In the genomic region with DNA sequence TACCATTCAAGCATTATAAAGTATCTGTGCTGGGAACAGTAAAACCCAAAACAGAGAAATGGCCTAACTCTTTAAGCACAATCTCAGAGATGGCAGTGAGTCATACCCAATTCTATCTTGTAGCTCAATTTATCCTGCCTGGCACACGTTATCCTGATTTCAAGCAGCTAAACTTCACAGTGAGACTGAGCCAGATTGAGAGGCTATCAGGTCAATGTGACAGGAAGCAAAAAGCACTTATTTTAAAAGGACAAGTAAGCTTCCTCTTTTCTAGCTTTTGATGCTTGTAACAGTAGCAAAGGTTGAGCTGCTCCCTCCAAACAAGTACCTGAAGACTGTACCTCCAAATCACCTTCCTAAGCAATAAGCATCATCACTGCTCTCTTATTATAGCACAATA, we compare ENCODE assay signal across 24 cellular contexts.
DNase-seq lines count a peak whose midpoint lies in the region; ATAC-seq, FAIRE-seq and TF ChIP-seq lines count a peak whose summit lies in the region.
"Had no signal": no experiment of that assay in that cellular context is flagged by ENCODE, and none has a peak within 500 bp of the region (broad histone marks: within the 10 kb centered on the region; RNA-seq: fewer than 3 reads in every experiment).

No MANE protein-coding gene starts in this region.

- FAIRE-seq in small intestine (lab: Jason Lieb, UNC): no peak
- FAIRE-seq: H54, HepG2 had no signal

- H3K9me3 ChIP-seq in small intestine (ENCODE audit: control insufficient read depth, low read depth) (no peaks in the 10 kb centered on the region), osteoblast (ENCODE audit: low read depth, low read length) (no peaks in the 10 kb centered on the region), MG63 (no peaks in the 10 kb centered on the region)
- H3K9me3 ChIP-seq: neutrophil, psoas muscle had no signal

- DNase-seq in NOMO-1 (lab: John Stamatoyannopoulos, UW; ENCODE audit: unreplicated experiment in 2 of 2) (peak; percentile 27 to 80), inferior parietal cortex (ENCODE audit: extremely low spot score) (peak; percentile 35), dermis blood vessel endothelial cell (no peak), small intestine (no peak), osteoblast (ENCODE audit: insufficient read length, low spot score, missing footprints) (no peak), MG63 (no peak)
- DNase-seq: activated CD4-positive, alpha-beta memory T cell treated with anti-CD3 and anti-CD28 coated beads, Interleukin-2, amount 10 ng/mL, durations not matched to agents 7 days and 5 days; activated effector memory CD4-positive, alpha-beta T cell treated with Interleukin-2 at 50 U/mL for 16 hours; central memory CD4-positive, alpha-beta T cell; EL; kidney glomerular epithelial cell; NCI-H1417 treated with DMSO at 0.1 percent for 48 hours; NCI-H2171 treated with DMSO at 0.1 percent for 48 hours; NCI-H524 treated with DMSO at 0.1 percent for 48 hours; psoas muscle; RPMI8226; SK-N-SH had no signal

- no peak for TF ChIP-seq CTCF in osteoblast (IDR thresholded peaks at IDR 0.05; ENCODE audit: extremely low read depth, low read depth, low read length)

- H4K20me1 ChIP-seq in osteoblast (ENCODE audit: insufficient read depth, low read length): no peaks in the 10 kb centered on the region

- H3K27me3 ChIP-seq in small intestine (ENCODE audit: control insufficient read depth in 2 of 2, insufficient read depth in 2 of 2, low read length in 2 of 2) (no peaks in the 10 kb centered on the region), osteoblast (ENCODE audit: insufficient read depth, low read length) (no peaks in the 10 kb centered on the region), MG63 (no peaks in the 10 kb centered on the region)
- H3K27me3 ChIP-seq: neutrophil had no signal

- 16 to 20% (median 16%) methylated on average over 1 of the region's 1 CpG for WGBS in small intestine, 3 donors

- H3K27ac ChIP-seq in small intestine (ENCODE audit: low read depth in 1 of 2, low read length in 1 of 2): no peak overlapping the region
- no peak overlapping the region for H3K27ac ChIP-seq in osteoblast (ENCODE audit: low read depth, low read length)
- H3K27ac ChIP-seq: HL-60, neutrophil, psoas muscle had no signal

- H3K4me1 ChIP-seq in small intestine (ENCODE audit: control insufficient read depth in 2 of 2, insufficient read depth in 1 of 2, low read depth in 1 of 2, low read length in 1 of 2) (no peaks in the 10 kb centered on the region), osteoblast (ENCODE audit: insufficient read depth, low read length) (no peaks in the 10 kb centered on the region)
- H3K4me1 ChIP-seq: psoas muscle had no signal

- ATAC-seq in GM18511 (IDR thresholded peaks at IDR 0.05; ENCODE audit: unreplicated experiment) (peak; percentile 76), GM19463 (IDR thresholded peaks at IDR 0.05; ENCODE audit: unreplicated experiment) (peak; percentile 52)
- ATAC-seq: HepG2, psoas muscle, WTC11 had no signal

- H3K4me3 ChIP-seq in small intestine (ENCODE audit: low read depth in 1 of 2, low read length in 2 of 2): no peak overlapping the region
- no peak overlapping the region for H3K4me3 ChIP-seq in osteoblast (ENCODE audit: insufficient read depth, low read length)
- H3K4me3 ChIP-seq in MG63: no peak overlapping the region
- H3K4me3 ChIP-seq: psoas muscle had no signal

- no peak overlapping the region for H3K4me2 ChIP-seq in osteoblast (ENCODE audit: insufficient read depth, low read length)
- H3K4me2 ChIP-seq: SK-N-SH had no signal

- H3K36me3 ChIP-seq in small intestine (ENCODE audit: control insufficient read depth in 2 of 2, insufficient read depth in 2 of 2, low read length in 2 of 2) (no peaks in the 10 kb centered on the region), osteoblast (ENCODE audit: insufficient read depth, low read length) (no peaks in the 10 kb centered on the region), MG63 (no peaks in the 10 kb centered on the region)
- H3K36me3 ChIP-seq: neutrophil had no signal

- no peak overlapping the region for H2AFZ ChIP-seq in osteoblast (ENCODE audit: low read length)

- H3K79me2 ChIP-seq in osteoblast (ENCODE audit: insufficient read depth, low read length): no peaks in the 10 kb centered on the region

Comparison
In these comparisons a context has a peak if more than half of its experiments do, and no peak if none do; other contexts are left out.
1. DNase-seq: peak in NOMO-1 (2 of 2) and inferior parietal cortex (single experiment); none in dermis blood vessel endothelial cell (single experiment), small intestine (single experiment), osteoblast (single experiment) and MG63 (single experiment).